ENCODE assay signal across 1 cellular context in genomic region chr7:140810830-140811556, GRCh38.
TF ChIP-seq lines count a peak whose summit lies in the region.

No MANE protein-coding gene starts in this region.

TF ChIP-seq in GM12878, 131 proteins besides CTCF, POLR2A, EP300 and RAD21 (continued from another document):
- TF ChIP-seq, protein P1, sequence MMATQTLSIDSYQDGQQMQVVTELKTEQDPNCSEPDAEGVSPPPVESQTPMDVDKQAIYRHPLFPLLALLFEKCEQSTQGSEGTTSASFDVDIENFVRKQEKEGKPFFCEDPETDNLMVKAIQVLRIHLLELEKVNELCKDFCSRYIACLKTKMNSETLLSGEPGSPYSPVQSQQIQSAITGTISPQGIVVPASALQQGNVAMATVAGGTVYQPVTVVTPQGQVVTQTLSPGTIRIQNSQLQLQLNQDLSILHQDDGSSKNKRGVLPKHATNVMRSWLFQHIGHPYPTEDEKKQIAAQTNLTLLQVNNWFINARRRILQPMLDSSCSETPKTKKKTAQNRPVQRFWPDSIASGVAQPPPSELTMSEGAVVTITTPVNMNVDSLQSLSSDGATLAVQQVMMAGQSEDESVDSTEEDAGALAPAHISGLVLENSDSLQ (IDR thresholded peaks at IDR 0.05): peak; percentile 91
- TF ChIP-seq E4F1 (IDR thresholded peaks at IDR 0.05; ENCODE audit: borderline replicate concordance, partially characterized antibody): no peak
- TF ChIP-seq BCL11A (IDR thresholded peaks at IDR 0.05; ENCODE audit: low read depth, low read length): no peak
- peak; percentile 88 for TF ChIP-seq SMC3 (IDR thresholded peaks at IDR 0.05; ENCODE audit: borderline replicate concordance, low read length)
- no peak for TF ChIP-seq POLR2AphosphoS2 (IDR thresholded peaks at IDR 0.05; ENCODE audit: low read depth, low read length)
- TF ChIP-seq RELA (IDR thresholded peaks at IDR 0.05; ENCODE audit: borderline replicate concordance, partially characterized antibody): no peak
